In the genomic region with DNA sequence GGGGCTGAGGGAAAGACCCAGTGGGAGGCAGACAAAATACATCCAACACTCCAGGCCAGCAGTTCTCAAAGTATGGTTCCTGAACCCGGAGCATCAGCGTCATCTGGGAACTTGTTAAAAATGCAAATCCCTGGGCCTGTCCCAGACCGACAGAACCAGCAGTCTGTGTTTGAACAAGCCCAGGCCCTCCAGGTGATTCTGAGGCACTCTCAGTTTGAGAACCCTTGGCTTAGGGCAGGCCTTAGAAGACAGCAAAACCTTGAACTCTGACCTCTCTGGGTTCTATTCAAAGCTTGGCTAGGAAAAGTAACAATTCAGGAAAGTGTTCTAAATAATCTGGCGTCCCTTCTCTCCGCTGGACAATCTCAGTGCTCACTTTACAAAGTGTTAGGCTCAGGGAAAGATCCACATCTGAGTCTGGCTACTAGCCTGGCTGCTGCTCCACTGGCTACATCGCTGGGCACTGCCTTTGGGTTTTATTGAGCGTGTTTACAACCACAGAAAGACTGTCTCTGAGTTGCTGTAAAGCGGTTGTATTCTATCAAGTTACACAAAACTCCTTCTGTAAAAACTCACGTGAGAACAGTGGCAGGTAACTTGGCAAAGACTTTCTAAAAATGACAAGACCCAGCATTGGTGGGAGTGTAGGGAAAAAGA, we compare ENCODE assay signal across 13 cellular contexts.
A peak's percentile ranks its signal among the peaks of the same experiment; 100 is the strongest.
DNase-seq lines count a peak whose midpoint lies in the region; ATAC-seq lines count a peak whose summit lies in the region.
"Had no signal": no experiment of that assay in that cellular context is flagged by ENCODE, and none has a peak within 500 bp of the region (broad histone marks: within the 10 kb centered on the region; RNA-seq: fewer than 3 reads in every experiment).

No MANE protein-coding gene starts in this region.

- H3K9me3 Mint-ChIP-seq in activated naive CD8-positive, alpha-beta T cell treated with anti-CD3 and anti-CD28 coated beads for 36 hours: peaks cover 3% of the 10 kb centered on the region
- H3K9me3 Mint-ChIP-seq: CD4-positive, alpha-beta memory T cell; endodermal cell had no signal

- H3K9ac ChIP-seq in BLaER1 treated with 17β-estradiol and CSF1 and Interleukin-3, amounts not matched to agents 10 nM and 100 nM: peak overlapping the region; percentile 20 to 68 (median 61); a peak in 16 of 22 replicates

- H3K36me3 ChIP-seq in BLaER1 treated with 17β-estradiol and CSF1 and Interleukin-3, amounts not matched to agents 10 nM and 100 nM: no peaks in the 10 kb centered on the region
- H3K36me3 ChIP-seq: right atrium auricular region, WERI-Rb-1 had no signal

- H3K9me3 ChIP-seq in BLaER1 treated with 17β-estradiol and CSF1 and Interleukin-3, amounts not matched to agents 10 nM and 100 nM (replicated peaks in 1 of 11): no peaks in the 10 kb centered on the region
- H3K9me3 ChIP-seq: right atrium auricular region had no signal

- H3K4me2 ChIP-seq in BLaER1 treated with 17β-estradiol and CSF1 and Interleukin-3, amounts not matched to agents 10 nM and 100 nM: peak overlapping the region; percentile 87 to 97 (median 92)

- peaks cover 4% of the 10 kb centered on the region for H3K36me3 Mint-ChIP-seq in activated naive CD8-positive, alpha-beta T cell treated with anti-CD3 and anti-CD28 coated beads for 36 hours
- H3K36me3 Mint-ChIP-seq: CD4-positive, alpha-beta memory T cell; mesothelial cell of epicardium had no signal

- H3K27ac ChIP-seq in BLaER1 treated with 17β-estradiol and CSF1 and Interleukin-3, amounts not matched to agents 10 nM and 100 nM: peak overlapping the region; percentile 64 to 89 (median 76)
- H3K27ac ChIP-seq: right atrium auricular region, WERI-Rb-1 had no signal

- H3K27me3 Mint-ChIP-seq in activated naive CD8-positive, alpha-beta T cell treated with anti-CD3 and anti-CD28 coated beads for 36 hours: no peaks in the 10 kb centered on the region

- H3K4me1 ChIP-seq in BLaER1 treated with 17β-estradiol and CSF1 and Interleukin-3, amounts not matched to agents 10 nM and 100 nM: peaks cover 49 to 73% (median 59%) of the 10 kb centered on the region in 10 experiments

- peak overlapping the region; percentile 96 for H3K27ac Mint-ChIP-seq in activated naive CD8-positive, alpha-beta T cell treated with anti-CD3 and anti-CD28 coated beads for 36 hours
- H3K27ac Mint-ChIP-seq: endodermal cell, mesothelial cell of epicardium had no signal

- H3K4me3 Mint-ChIP-seq in activated naive CD8-positive, alpha-beta T cell treated with anti-CD3 and anti-CD28 coated beads for 36 hours: no peak overlapping the region
- H3K4me3 Mint-ChIP-seq: endodermal cell, mesothelial cell of epicardium had no signal

- H3K4me1 Mint-ChIP-seq in activated naive CD8-positive, alpha-beta T cell treated with anti-CD3 and anti-CD28 coated beads for 36 hours: peaks cover 74% of the 10 kb centered on the region
- H3K4me1 Mint-ChIP-seq: mesothelial cell of epicardium had no signal

- peak; percentile 27 for ATAC-seq in GM19025 (IDR thresholded peaks at IDR 0.05; ENCODE audit: low read depth, unreplicated experiment)
- peak; percentile 17 for ATAC-seq in HG03045 (IDR thresholded peaks at IDR 0.05; ENCODE audit: unreplicated experiment)
- ATAC-seq in HG02981 (IDR thresholded peaks at IDR 0.05; ENCODE audit: unreplicated experiment): no peak

- no peaks in the 10 kb centered on the region for H4K20me1 ChIP-seq in BLaER1 treated with 17β-estradiol and CSF1 and Interleukin-3, amounts not matched to agents 10 nM and 100 nM

- no peak for DNase-seq in activated naive CD8-positive, alpha-beta T cell treated with anti-CD3 and anti-CD28 coated beads for 36 hours
- no peak for DNase-seq in NCI-H2081 (lab: John Stamatoyannopoulos, UW)
- no peak for DNase-seq in NCI-H1417 (lab: John Stamatoyannopoulos, UW)
- DNase-seq in NCI-H1105 treated with DMSO at 0.1 percent for 48 hours (lab: John Stamatoyannopoulos, UW): no peak
- DNase-seq: CD4-positive, alpha-beta memory T cell; endodermal cell; WERI-Rb-1 had no signal

- H3K27me3 ChIP-seq in BLaER1 treated with 17β-estradiol and CSF1 and Interleukin-3, amounts not matched to agents 10 nM and 100 nM: no peaks in the 10 kb centered on the region
- H3K27me3 ChIP-seq: right atrium auricular region had no signal

- H3K4me3 ChIP-seq in BLaER1 treated with 17β-estradiol and CSF1 and Interleukin-3, amounts not matched to agents 10 nM and 100 nM: no peak overlapping the region
- H3K4me3 ChIP-seq: right atrium auricular region had no signal
